1 cellular context compared by ENCODE assay signal in the genomic region with DNA sequence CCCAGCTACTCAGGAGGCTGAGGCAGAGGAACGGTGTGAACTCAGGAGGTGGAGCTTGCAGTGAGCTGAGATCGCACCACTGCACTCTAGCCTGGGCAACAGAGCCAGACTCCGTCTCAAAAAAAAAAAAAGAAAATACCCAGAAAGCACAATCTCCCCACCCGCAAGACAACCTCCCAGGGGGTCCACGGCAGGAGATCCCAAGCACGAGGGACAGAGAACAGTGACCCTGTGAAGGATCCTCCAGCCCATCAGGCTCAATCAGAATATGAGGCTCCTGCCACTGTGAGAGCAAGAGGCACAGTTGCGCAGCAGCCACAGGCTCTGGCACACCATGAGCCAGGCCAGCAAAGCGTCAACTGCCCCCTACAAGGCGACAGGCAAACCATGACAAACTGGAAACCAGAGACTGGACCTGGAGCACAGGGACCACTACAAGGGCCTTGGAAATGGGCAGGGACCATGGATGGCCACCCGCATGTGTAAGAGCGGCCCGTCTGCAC.
TF ChIP-seq lines count a peak whose summit lies in the region.

No MANE protein-coding gene starts in this region.

TF ChIP-seq in GM12878, 131 proteins besides CTCF, POLR2A, EP300 and RAD21 (continued from another document):
- TF ChIP-seq, protein P1, sequence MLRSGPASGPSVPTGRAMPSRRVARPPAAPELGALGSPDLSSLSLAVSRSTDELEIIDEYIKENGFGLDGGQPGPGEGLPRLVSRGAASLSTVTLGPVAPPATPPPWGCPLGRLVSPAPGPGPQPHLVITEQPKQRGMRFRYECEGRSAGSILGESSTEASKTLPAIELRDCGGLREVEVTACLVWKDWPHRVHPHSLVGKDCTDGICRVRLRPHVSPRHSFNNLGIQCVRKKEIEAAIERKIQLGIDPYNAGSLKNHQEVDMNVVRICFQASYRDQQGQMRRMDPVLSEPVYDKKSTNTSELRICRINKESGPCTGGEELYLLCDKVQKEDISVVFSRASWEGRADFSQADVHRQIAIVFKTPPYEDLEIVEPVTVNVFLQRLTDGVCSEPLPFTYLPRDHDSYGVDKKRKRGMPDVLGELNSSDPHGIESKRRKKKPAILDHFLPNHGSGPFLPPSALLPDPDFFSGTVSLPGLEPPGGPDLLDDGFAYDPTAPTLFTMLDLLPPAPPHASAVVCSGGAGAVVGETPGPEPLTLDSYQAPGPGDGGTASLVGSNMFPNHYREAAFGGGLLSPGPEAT (IDR thresholded peaks at IDR 0.05; ENCODE audit: low read depth): no peak
- no peak for TF ChIP-seq CHD2 (IDR thresholded peaks at IDR 0.05; ENCODE audit: borderline replicate concordance, low read depth, low read length)
